In genomic region chr9:14907360-14907685, GRCh38 we compare ENCODE assay signal across 1 cellular context.
TF ChIP-seq lines count a peak whose summit lies in the region.

No MANE protein-coding gene starts in this region.

TF ChIP-seq in SK-N-SH treated with all-trans-retinoic acid at 6 μM for 48 hours, 23 proteins besides CTCF, POLR2A, EP300 and RAD21 (continued from another document):
- TF ChIP-seq CSRNP3 (CRISPR knock-in tag; IDR thresholded peaks at IDR 0.05) (no peak), PPARA (CRISPR knock-in tag; IDR thresholded peaks at IDR 0.05; ENCODE audit: borderline replicate concordance) (no peak), ESRRG (CRISPR knock-in tag; IDR thresholded peaks at IDR 0.05) (no peak), GLIS3 (CRISPR knock-in tag; IDR thresholded peaks at IDR 0.05) (no peak), ZFP30 (CRISPR knock-in tag; IDR thresholded peaks at IDR 0.05) (no peak)
- TF ChIP-seq, protein P1, sequence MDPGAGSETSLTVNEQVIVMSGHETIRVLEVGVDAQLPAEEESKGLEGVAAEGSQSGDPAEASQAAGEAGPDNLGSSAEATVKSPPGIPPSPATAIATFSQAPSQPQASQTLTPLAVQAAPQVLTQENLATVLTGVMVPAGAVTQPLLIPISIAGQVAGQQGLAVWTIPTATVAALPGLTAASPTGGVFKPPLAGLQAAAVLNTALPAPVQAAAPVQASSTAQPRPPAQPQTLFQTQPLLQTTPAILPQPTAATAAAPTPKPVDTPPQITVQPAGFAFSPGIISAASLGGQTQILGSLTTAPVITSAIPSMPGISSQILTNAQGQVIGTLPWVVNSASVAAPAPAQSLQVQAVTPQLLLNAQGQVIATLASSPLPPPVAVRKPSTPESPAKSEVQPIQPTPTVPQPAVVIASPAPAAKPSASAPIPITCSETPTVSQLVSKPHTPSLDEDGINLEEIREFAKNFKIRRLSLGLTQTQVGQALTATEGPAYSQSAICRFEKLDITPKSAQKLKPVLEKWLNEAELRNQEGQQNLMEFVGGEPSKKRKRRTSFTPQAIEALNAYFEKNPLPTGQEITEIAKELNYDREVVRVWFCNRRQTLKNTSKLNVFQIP (CRISPR knock-in tag; IDR thresholded peaks at IDR 0.05; ENCODE audit: borderline replicate concordance, low read depth) = no peak
